ENCODE assay signal across 18 cellular contexts in the genomic region with DNA sequence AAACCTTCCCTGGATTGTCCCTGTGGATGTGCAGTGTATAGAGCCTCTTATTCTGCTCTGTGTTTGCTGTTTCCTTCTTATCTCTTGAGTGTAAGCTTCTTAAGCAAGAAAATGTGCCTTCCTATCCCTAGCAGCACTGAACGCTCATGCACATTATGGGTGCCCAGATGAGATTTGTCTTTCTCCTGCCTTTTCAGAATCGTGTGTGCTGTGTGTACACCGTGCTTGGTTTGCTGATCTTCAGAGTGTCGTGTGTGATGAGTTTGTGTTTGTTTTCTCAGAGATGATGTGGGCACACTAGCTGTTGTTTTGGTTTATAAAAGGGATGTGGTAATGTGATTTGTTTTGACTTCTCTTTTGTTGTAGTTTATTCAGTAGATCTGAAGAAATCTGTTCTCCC. TPM values are rescaled to one million over a fixed set of nuclear protein-coding genes. Genes with fewer than 3 reads are reported as not detected.
DNase-seq lines count a peak whose midpoint lies in the region; ATAC-seq and TF ChIP-seq lines count a peak whose summit lies in the region.
"Had no signal": no experiment of that assay in that cellular context is flagged by ENCODE, and none has a peak within 500 bp of the region (broad histone marks: within the 10 kb centered on the region; RNA-seq: fewer than 3 reads in every experiment).

No MANE protein-coding gene starts in this region.

- no peak for TF ChIP-seq POLR2A in right lobe of liver (IDR thresholded peaks at IDR 0.05)

- DNase-seq in activated gamma-delta T cell treated with Interleukin-2 at 50 U/mL for 16 hours (peak; percentile 28), activated gamma-delta T cell (lab: John Stamatoyannopoulos, UW) (no peak), right lobe of liver (no peak), RWPE1 (ENCODE audit: low spot score) (no peak), retina (no peak), NCI-H748 (lab: John Stamatoyannopoulos, UW; ENCODE audit: unreplicated experiment) (no peak)
- no peak for DNase-seq in activated naive CD4-positive, alpha-beta T cell treated with anti-CD3 and anti-CD28 coated beads, Interleukin-2, amount 50 U/mL, for 72 hours (ENCODE audit: low spot score in 2 of 2)
- DNase-seq: effector CD8-positive, alpha-beta T cell; foreskin fibroblast; HCEC 1CT; mammary epithelial cell; NCI-H187 treated with DMSO at 0.1 percent for 48 hours; NCI-H524 treated with DMSO at 0.1 percent for 48 hours; spleen had no signal

- H3K27me3 ChIP-seq in right lobe of liver (no peaks in the 10 kb centered on the region), thymus (ENCODE audit: control insufficient read depth, insufficient read depth) (no peaks in the 10 kb centered on the region)
- H3K27me3 ChIP-seq: spleen had no signal

- intact Hi-C loops in right lobe of liver (cut with DNase I): no loop called here

- CTCF ChIA-PET in RWPE1 (lab: Yijun Ruan, JAX): interaction anchor here (0.7 kb wide), 1 partner anchor 97 kb away, joined by 3 read pairs; no protein-coding TSS in a partner anchor

- WGBS in right lobe of liver (ENCODE audit: insufficient coverage, low coverage, low lambda C conversion rate, missing lambda C conversion rate): 41% methylated on average over 4 of the region's 4 CpGs
- 62% methylated on average over 4 of the region's 4 CpGs for WGBS in thymus

- H3K36me3 Mint-ChIP-seq in activated naive CD4-positive, alpha-beta T cell treated with anti-CD3 and anti-CD28 coated beads, Interleukin-2, amount 50 U/mL, for 72 hours: peaks cover 4 to 9% of the 10 kb centered on the region in 2 donors

- H3K27ac ChIP-seq in right lobe of liver (no peak overlapping the region), thymus (ENCODE audit: low read depth) (peak overlapping the region; percentile 22), RWPE1 (no peak overlapping the region)
- H3K27ac ChIP-seq: HL-60 had no signal

- H3K4me1 ChIP-seq in right lobe of liver: no peaks in the 10 kb centered on the region
- H3K4me1 ChIP-seq in thymus (ENCODE audit: control insufficient read depth, insufficient read depth, low read length): no peaks in the 10 kb centered on the region

- POLR2A ChIA-PET in RWPE1 (lab: Yijun Ruan, JAX; ENCODE audit: low non-redundant PET): no interaction called here

- TF ChIP-seq CTCF in right lobe of liver (IDR thresholded peaks at IDR 0.05): no peak
- no peak for TF ChIP-seq CTCF in RWPE1 (conservative IDR thresholded peaks at IDR 0.05; ENCODE audit: low read depth)

- H3K9me3 Mint-ChIP-seq in activated naive CD4-positive, alpha-beta T cell treated with anti-CD3 and anti-CD28 coated beads, Interleukin-2, amount 50 U/mL, for 72 hours: no peaks in the 10 kb centered on the region

- peak; percentile 56 to 73 for ATAC-seq in activated naive CD4-positive, alpha-beta T cell treated with anti-CD3 and anti-CD28 coated beads, Interleukin-2, amount 50 U/mL, for 72 hours
- peak in 3 of 4 donors; percentile 30 to 51 (median 32) for ATAC-seq in right lobe of liver

- H3K9me3 ChIP-seq in right lobe of liver (no peaks in the 10 kb centered on the region), thymus (ENCODE audit: control insufficient read depth) (no peaks in the 10 kb centered on the region)
- H3K9me3 ChIP-seq: spleen had no signal

- H3K36me3 ChIP-seq in right lobe of liver (no peaks in the 10 kb centered on the region), thymus (ENCODE audit: control insufficient read depth, insufficient read depth) (no peaks in the 10 kb centered on the region)
- H3K36me3 ChIP-seq: spleen had no signal

- H3K27ac Mint-ChIP-seq in activated naive CD4-positive, alpha-beta T cell treated with anti-CD3 and anti-CD28 coated beads, Interleukin-2, amount 50 U/mL, for 72 hours: peak overlapping the region; percentile 75

- H3K4me3 ChIP-seq in right lobe of liver: no peak overlapping the region
- no peak overlapping the region for H3K4me3 ChIP-seq in thymus (ENCODE audit: low read length)
- H3K4me3 ChIP-seq: spleen had no signal

RNA-seq across cellular contexts. Expression of a gene that starts 19.8 kb away (rescaled TPM):
- 100 to 1,000 TPM in 1 of 2 donors, 10 to 100 TPM in 1; 31.2 to 113 TPM for total RNA-seq in activated naive CD4-positive, alpha-beta T cell treated with anti-CD3 and anti-CD28 coated beads, Interleukin-2, amount 50 U/mL, for 72 hours
- total RNA-seq in right lobe of liver: under 1 TPM in 4 of 6 experiments, not detected in 2; 0.22 to 0.99 (median 0.27) TPM
- 42.6 TPM for polyA plus RNA-seq in thymus
- total RNA-seq: LHCN-M2, mammary epithelial cell, RPMI7951 had no signal
- polyA plus RNA-seq: mammary epithelial cell had no signal

Comparison
In these comparisons a context has a peak if more than half of its experiments do, and no peak if none do; other contexts are left out.
1. RNA of a gene that starts 19.8 kb away (total RNA-seq): 31.2 to 113 TPM in activated naive CD4-positive, alpha-beta T cell treated with anti-CD3 and anti-CD28 coated beads, Interleukin-2, amount 50 U/mL, for 72 hours; 0.22 to 0.99 TPM in right lobe of liver; every median in the first group is over 10 times any median in the second.